ENCODE assay signal across 9 cellular contexts in genomic region chr3:15331072-15331605, GRCh38. TPM values are rescaled to one million over a fixed set of nuclear protein-coding genes. Genes with fewer than 3 reads are reported as not detected.
DNase-seq lines count a peak whose midpoint lies in the region; ATAC-seq and TF ChIP-seq lines count a peak whose summit lies in the region.
"Had no signal": no experiment of that assay in that cellular context is flagged by ENCODE, and none has a peak within 500 bp of the region (broad histone marks: within the 10 kb centered on the region; RNA-seq: fewer than 3 reads in every experiment).

No MANE protein-coding gene starts in this region.

- no peak for TF ChIP-seq CTCF in A673 (conservative IDR thresholded peaks at IDR 0.05; ENCODE audit: low read depth, low read length)

- no peaks in the 10 kb centered on the region for H3K27me3 Mint-ChIP-seq in IgD-negative memory B cell
- H3K27me3 Mint-ChIP-seq in central memory CD8-positive, alpha-beta T cell = no peaks in the 10 kb centered on the region

- BruUV-seq in A673 (replicated peaks; lab: Mats Ljungman, UMichigan) = TSS peak; percentile 26

- DNase-seq in A673 (ENCODE audit: low spot score) = no peak
- DNase-seq in central memory CD8-positive, alpha-beta T cell (ENCODE audit: low spot score in 2 of 2) = no peak
- DNase-seq in AG20443 (ENCODE audit: low spot score) = no peak
- no peak for DNase-seq in NCI-H446 treated with DMSO at 0.1 percent for 48 hours (lab: John Stamatoyannopoulos, UW)
- DNase-seq: NCI-H510A had no signal

- no peaks in the 10 kb centered on the region for H3K9me3 Mint-ChIP-seq in IgD-negative memory B cell
- H3K9me3 Mint-ChIP-seq in central memory CD8-positive, alpha-beta T cell = no peaks in the 10 kb centered on the region

- H3K27me3 ChIP-seq in A673 (replicated peaks; ENCODE audit: insufficient read depth, low read depth, low read length, poor library complexity) (no peaks in the 10 kb centered on the region), muscle layer of duodenum (ENCODE audit: low read depth, low read length) (no peaks in the 10 kb centered on the region)

- CTCF ChIA-PET in A673 (lab: Charles Lee) = no interaction called here

- ATAC-seq in central memory CD8-positive, alpha-beta T cell (replicated peaks; ENCODE audit: extremely low read depth, poor library complexity, severe bottlenecking) = no peak
- no peak for ATAC-seq in GM18868 (IDR thresholded peaks at IDR 0.05; ENCODE audit: unreplicated experiment)
- no peak for ATAC-seq in GM18519 (IDR thresholded peaks at IDR 0.05; ENCODE audit: low FRiP score, unreplicated experiment)

- H3K4me1 Mint-ChIP-seq in IgD-negative memory B cell = peaks cover 39 to 55% (median 48%) of the 10 kb centered on the region in 3 donors
- H3K4me1 Mint-ChIP-seq in central memory CD8-positive, alpha-beta T cell = peaks cover 52% of the 10 kb centered on the region

- no peak overlapping the region for H3K27ac ChIP-seq in A673 (ENCODE audit: low read depth, low read length, poor library complexity, severe bottlenecking)
- peak overlapping the region; percentile 73 for H3K27ac ChIP-seq in muscle layer of duodenum (ENCODE audit: low read length)

- peaks cover 46% of the 10 kb centered on the region for H3K4me1 ChIP-seq in A673 (ENCODE audit: insufficient read depth, low read length, poor library complexity, severe bottlenecking)
- H3K4me1 ChIP-seq in muscle layer of duodenum (ENCODE audit: control insufficient read depth in 1 of 2, insufficient read depth in 2 of 2, low read length in 2 of 2) = peaks cover 5 to 14% of the 10 kb centered on the region in 2 donors

- H3K36me3 ChIP-seq in A673 (ENCODE audit: insufficient read depth, low read length, poor library complexity, severe bottlenecking) = no peaks in the 10 kb centered on the region
- peaks cover 0 to 4% of the 10 kb centered on the region in 2 donors for H3K36me3 ChIP-seq in muscle layer of duodenum (ENCODE audit: control insufficient read depth in 1 of 2, insufficient read depth in 2 of 2, low read length in 2 of 2)

- POLR2A ChIA-PET in A673 (lab: Charles Lee; ENCODE audit: low non-redundant PET) = no interaction called here

- H3K27ac Mint-ChIP-seq in IgD-negative memory B cell = peak overlapping the region; percentile 52 to 93 (median 84)
- H3K27ac Mint-ChIP-seq in central memory CD8-positive, alpha-beta T cell (ENCODE audit: low read depth) = peak overlapping the region; percentile 91

- intact Hi-C loops in A673 (cut with micrococcal nuclease; ENCODE audit: unreplicated experiment) = loop anchor here (2.0 to 5.0 kb wide), 2 partner anchors 46 to 62 kb away; no protein-coding TSS in a partner anchor

- peaks cover 16% of the 10 kb centered on the region for H3K36me3 Mint-ChIP-seq in IgD-negative memory B cell
- peaks cover 21% of the 10 kb centered on the region for H3K36me3 Mint-ChIP-seq in central memory CD8-positive, alpha-beta T cell (ENCODE audit: insufficient read depth)

- peak overlapping the region; percentile 92 to 99 (median 96) for H3K4me3 Mint-ChIP-seq in IgD-negative memory B cell
- H3K4me3 Mint-ChIP-seq in central memory CD8-positive, alpha-beta T cell = peak overlapping the region; percentile 94

- H3K4me3 ChIP-seq in A673 (ENCODE audit: low read depth, low read length, poor library complexity, severe bottlenecking) = peak overlapping the region; percentile 89
- H3K4me3 ChIP-seq in muscle layer of duodenum (ENCODE audit: low read depth in 1 of 2, low read length in 2 of 2) = peak overlapping the region; percentile 81 to 91

- H3K9me3 ChIP-seq in A673 (ENCODE audit: low read depth, low read length, poor library complexity, severe bottlenecking) = no peaks in the 10 kb centered on the region
- no peaks in the 10 kb centered on the region for H3K9me3 ChIP-seq in muscle layer of duodenum (ENCODE audit: control insufficient read depth in 1 of 2, low read length in 2 of 2)

RNA-seq across cellular contexts. Expression of gene SH3BP5, which starts 1.2 kb away (rescaled TPM):
- 20.3 and 22.5 TPM in 2 replicates for total RNA-seq in A673 (2021)
- polyA plus RNA-seq in IgD-negative memory B cell = 117 TPM
